In genomic region chr5:135377751-135378680, GRCh38 we compare ENCODE assay signal across 12 cellular contexts. TPM values are rescaled to one million over a fixed set of nuclear protein-coding genes. Genes with fewer than 3 reads are reported as not detected.
DNase-seq lines count a peak whose midpoint lies in the region; ATAC-seq, FAIRE-seq and TF ChIP-seq lines count a peak whose summit lies in the region.
"Had no signal": no experiment of that assay in that cellular context is flagged by ENCODE, and none has a peak within 500 bp of the region (broad histone marks: within the 10 kb centered on the region; RNA-seq: fewer than 3 reads in every experiment).

No MANE protein-coding gene starts in this region.

- POLR2A ChIA-PET in activated CD4-positive, alpha-beta T cell treated with anti-CD3 and anti-CD28 coated beads for 36 hours (lab: Charles Lee): interaction anchor here (0.9 kb wide), 1 partner anchor 48 kb away, joined by 4 read pairs; no protein-coding TSS in a partner anchor

- peaks cover 69% of the 10 kb centered on the region for H3K36me3 Mint-ChIP-seq in activated CD4-positive, alpha-beta T cell treated with anti-CD3 and anti-CD28 coated beads for 36 hours (ENCODE audit: low read depth)
- peaks cover 96% of the 10 kb centered on the region for H3K36me3 Mint-ChIP-seq in stimulated activated effector memory CD8-positive, alpha-beta T cell treated with anti-CD3 and anti-CD28 coated beads, Interleukin-12 subunit alpha, Interleukin-12 subunit beta, amount 100 ng/mL, for 72 hours

- no peak for TF ChIP-seq CTCF in bronchial epithelial cell (IDR thresholded peaks at IDR 0.05; ENCODE audit: insufficient read depth, low read length, severe bottlenecking)

- H3K4me3 Mint-ChIP-seq in activated CD4-positive, alpha-beta T cell treated with anti-CD3 and anti-CD28 coated beads for 36 hours: no peak overlapping the region
- H3K4me3 Mint-ChIP-seq in stimulated activated effector memory CD8-positive, alpha-beta T cell treated with anti-CD3 and anti-CD28 coated beads, Interleukin-12 subunit alpha, Interleukin-12 subunit beta, amount 100 ng/mL, for 72 hours: peak overlapping the region; percentile 2
- H3K4me3 Mint-ChIP-seq: activated B cell treated with CpG ODN at 0.5 μM for 24 hours had no signal

- DNase-seq in activated CD4-positive, alpha-beta T cell treated with anti-CD3 and anti-CD28 coated beads for 36 hours: no peak
- DNase-seq in activated CD4-positive, alpha-beta T cell treated with anti-CD3 and anti-CD28 coated beads, Interleukin-2, amount 50 U/mL, for 1 hour: no peak
- DNase-seq in bronchial epithelial cell (ENCODE audit: low read depth): peak; percentile 39
- no peak for DNase-seq in stimulated activated effector memory CD8-positive, alpha-beta T cell treated with anti-CD3 and anti-CD28 coated beads, Interleukin-12 subunit alpha, Interleukin-12 subunit beta, amount 100 ng/mL, for 72 hours (ENCODE audit: low spot score in 2 of 2)
- DNase-seq in effector CD8-positive, alpha-beta T cell (lab: John Stamatoyannopoulos, UW): no peak
- no peak for DNase-seq in AG08395 (ENCODE audit: low spot score)
- no peak for DNase-seq in SW480 (ENCODE audit: low spot score)
- DNase-seq: activated B cell treated with CpG ODN at 0.5 μM for 24 hours, mucosa of descending colon, NCI-H1105, testis had no signal

- no peaks in the 10 kb centered on the region for H3K27me3 ChIP-seq in bronchial epithelial cell (ENCODE audit: control insufficient read depth, insufficient read depth, low read length)
- H3K27me3 ChIP-seq: testis had no signal

- peaks cover 19% of the 10 kb centered on the region for H3K36me3 ChIP-seq in bronchial epithelial cell (ENCODE audit: control insufficient read depth, insufficient read depth, low read length)

- FAIRE-seq in bronchial epithelial cell (lab: Jason Lieb, UNC): no peak

- intact Hi-C loops in activated CD4-positive, alpha-beta T cell treated with anti-CD3 and anti-CD28 coated beads for 36 hours (cut with DNase I, micrococcal nuclease): loop anchor here (1.0 to 2.0 kb wide), 2 partner anchors 21 to 49 kb away; partner anchors contain the start of gene MACROH2A1 (in 2 of the 2)

- no peaks in the 10 kb centered on the region for H3K9me3 Mint-ChIP-seq in activated CD4-positive, alpha-beta T cell treated with anti-CD3 and anti-CD28 coated beads for 36 hours (ENCODE audit: low read depth)
- H3K9me3 Mint-ChIP-seq in stimulated activated effector memory CD8-positive, alpha-beta T cell treated with anti-CD3 and anti-CD28 coated beads, Interleukin-12 subunit alpha, Interleukin-12 subunit beta, amount 100 ng/mL, for 72 hours: no peaks in the 10 kb centered on the region
- H3K9me3 Mint-ChIP-seq: activated B cell treated with CpG ODN at 0.5 μM for 24 hours had no signal

- H3K4me3 ChIP-seq in bronchial epithelial cell (ENCODE audit: low read depth, low read length): no peak overlapping the region
- H3K4me3 ChIP-seq: mucosa of descending colon, testis had no signal

- CTCF ChIA-PET in activated CD4-positive, alpha-beta T cell treated with anti-CD3 and anti-CD28 coated beads for 36 hours (lab: Charles Lee): interaction anchor here (0.7 to 1.5 kb wide), 4 partner anchors 10 to 1989 kb away, joined by 3 to 5 read pairs (median 4); no protein-coding TSS in a partner anchor

- ATAC-seq in activated CD4-positive, alpha-beta T cell treated with anti-CD3 and anti-CD28 coated beads for 36 hours: peak; percentile 52
- ATAC-seq in HG03354 (IDR thresholded peaks at IDR 0.05; ENCODE audit: poor library complexity, severe bottlenecking, unreplicated experiment): peak; percentile 23
- peak; percentile 53 for ATAC-seq in stimulated activated effector memory CD8-positive, alpha-beta T cell treated with anti-CD3 and anti-CD28 coated beads, Interleukin-12 subunit alpha, Interleukin-12 subunit beta, amount 100 ng/mL, for 72 hours

- H3K27ac Mint-ChIP-seq in activated CD4-positive, alpha-beta T cell treated with anti-CD3 and anti-CD28 coated beads for 36 hours: no peak overlapping the region
- H3K27ac Mint-ChIP-seq in stimulated activated effector memory CD8-positive, alpha-beta T cell treated with anti-CD3 and anti-CD28 coated beads, Interleukin-12 subunit alpha, Interleukin-12 subunit beta, amount 100 ng/mL, for 72 hours: peak overlapping the region; percentile 13
- H3K27ac Mint-ChIP-seq: activated B cell treated with CpG ODN at 0.5 μM for 24 hours had no signal

- no peaks in the 10 kb centered on the region for H3K27me3 Mint-ChIP-seq in activated CD4-positive, alpha-beta T cell treated with anti-CD3 and anti-CD28 coated beads for 36 hours
- H3K27me3 Mint-ChIP-seq: activated B cell treated with CpG ODN at 0.5 μM for 24 hours had no signal

- peaks cover 67% of the 10 kb centered on the region for H3K4me1 Mint-ChIP-seq in activated CD4-positive, alpha-beta T cell treated with anti-CD3 and anti-CD28 coated beads for 36 hours
- H3K4me1 Mint-ChIP-seq in stimulated activated effector memory CD8-positive, alpha-beta T cell treated with anti-CD3 and anti-CD28 coated beads, Interleukin-12 subunit alpha, Interleukin-12 subunit beta, amount 100 ng/mL, for 72 hours: peaks cover 47% of the 10 kb centered on the region

RNA-seq across cellular contexts. Expression of gene MACROH2A1, which starts 21.0 kb away (rescaled TPM):
- 100 to 1,000 TPM; 159 to 190 TPM for total RNA-seq in activated CD4-positive, alpha-beta T cell treated with anti-CD3 and anti-CD28 coated beads for 36 hours
- 235 and 257 TPM in 2 replicates for total RNA-seq in bronchial epithelial cell
